In genomic region chr6:149060985-149061760, GRCh38 we compare ENCODE assay signal across 9 cellular contexts.
A peak's percentile ranks its signal among the peaks of the same experiment; 100 is the strongest.
DNase-seq lines count a peak whose midpoint lies in the region; ATAC-seq, FAIRE-seq and TF ChIP-seq lines count a peak whose summit lies in the region.
"Had no signal": no experiment of that assay in that cellular context is flagged by ENCODE, and none has a peak within 500 bp of the region (broad histone marks: within the 10 kb centered on the region; RNA-seq: fewer than 3 reads in every experiment).

No MANE protein-coding gene starts in this region.

- no peaks in the 10 kb centered on the region for H3K9me3 ChIP-seq in parathyroid adenoma (ENCODE audit: control insufficient read depth, low read length)

- H3K36me3 Mint-ChIP-seq in central memory CD8-positive, alpha-beta T cell (ENCODE audit: insufficient read depth): peaks cover 3% of the 10 kb centered on the region

- DNase-seq in NCI-H82 (lab: John Stamatoyannopoulos, UW) (peak; percentile 10), NCI-H82 treated with DMSO at 0.1 percent for 48 hours (lab: John Stamatoyannopoulos, UW; ENCODE audit: unreplicated experiment) (no peak), NCI-H510A (lab: John Stamatoyannopoulos, UW) (peak; percentile 60), AG08395 (ENCODE audit: low spot score) (no peak), H54 (ENCODE audit: insufficient read length, low spot score) (no peak)
- DNase-seq in central memory CD8-positive, alpha-beta T cell (ENCODE audit: low spot score in 2 of 2): no peak

- peak overlapping the region; percentile 54 for H3K4me3 Mint-ChIP-seq in central memory CD8-positive, alpha-beta T cell

- H3K27me3 Mint-ChIP-seq in central memory CD8-positive, alpha-beta T cell: no peaks in the 10 kb centered on the region

- no peak for TF ChIP-seq CTCF in parathyroid adenoma (IDR thresholded peaks at IDR 0.05)

- H3K4me1 ChIP-seq in parathyroid adenoma: peaks cover 6% of the 10 kb centered on the region

- peak overlapping the region; percentile 16 for H3K4me2 ChIP-seq in parathyroid adenoma (ENCODE audit: low read length)

- TF ChIP-seq POLR2A in H54 (IDR thresholded peaks at IDR 0.05; ENCODE audit: low read depth, low read length): no peak

- H3K27me3 ChIP-seq in parathyroid adenoma (ENCODE audit: control insufficient read depth, insufficient read depth, low read length): no peaks in the 10 kb centered on the region

- peak overlapping the region; percentile 83 for H3K27ac Mint-ChIP-seq in central memory CD8-positive, alpha-beta T cell (ENCODE audit: low read depth)

- H3K4me3 ChIP-seq in parathyroid adenoma (ENCODE audit: low read depth, low read length): no peak overlapping the region

- peaks cover 24% of the 10 kb centered on the region for H3K4me1 Mint-ChIP-seq in central memory CD8-positive, alpha-beta T cell

- no peaks in the 10 kb centered on the region for H3K9me3 Mint-ChIP-seq in central memory CD8-positive, alpha-beta T cell

- H3K9ac ChIP-seq in parathyroid adenoma: no peak overlapping the region

- H3K79me2 ChIP-seq in parathyroid adenoma: no peaks in the 10 kb centered on the region

- no peak for ATAC-seq in central memory CD8-positive, alpha-beta T cell (replicated peaks; ENCODE audit: extremely low read depth, poor library complexity, severe bottlenecking)
- ATAC-seq in HG03025 (IDR thresholded peaks at IDR 0.05; ENCODE audit: low FRiP score, unreplicated experiment): no peak

- FAIRE-seq in H54 (lab: Jason Lieb, UNC): no peak
- FAIRE-seq: A204.1 had no signal

- no peak overlapping the region for H3K27ac ChIP-seq in parathyroid adenoma

- H3K36me3 ChIP-seq in parathyroid adenoma (ENCODE audit: control insufficient read depth, insufficient read depth, low read length): no peaks in the 10 kb centered on the region

- H2AFZ ChIP-seq in parathyroid adenoma: no peak overlapping the region

Comparison
In these comparisons a context has a peak if more than half of its experiments do, and no peak if none do; other contexts are left out.
1. DNase-seq: peak in NCI-H82 (single experiment) and NCI-H510A (single experiment); none in NCI-H82 treated with DMSO at 0.1 percent for 48 hours (single experiment), central memory CD8-positive, alpha-beta T cell (0 of 2), AG08395 (single experiment) and H54 (single experiment).